In the genomic region with DNA sequence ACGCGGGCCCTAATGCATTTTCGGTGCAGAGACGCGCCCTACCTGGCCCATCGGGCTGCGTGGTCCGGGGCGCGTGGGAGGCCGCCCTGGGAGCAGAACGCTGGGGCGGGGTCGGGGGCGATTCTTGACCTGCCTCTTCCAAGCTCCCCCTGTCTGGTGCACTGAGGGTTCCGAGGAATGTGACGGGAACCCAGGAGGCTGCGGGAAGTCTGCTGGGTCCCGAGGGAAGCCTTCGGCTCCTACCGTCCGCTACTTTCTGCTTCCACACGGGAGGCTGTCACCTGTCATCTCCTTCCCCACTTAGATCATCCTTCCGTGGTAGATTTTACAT, we compare ENCODE assay signal across 8 cellular contexts. TPM values are rescaled to one million over a fixed set of nuclear protein-coding genes. Genes with fewer than 3 reads are reported as not detected.
DNase-seq lines count a peak whose midpoint lies in the region; ATAC-seq, FAIRE-seq and TF ChIP-seq lines count a peak whose summit lies in the region.

No MANE protein-coding gene starts in this region.

- CTCF ChIA-PET in T-cell (lab: Charles Lee) = interaction anchor here (0.8 to 1.6 kb wide), 7 partner anchors 9 to 1133 kb away, joined by 3 to 16 read pairs (median 4); a partner anchor contains a TSS

- H3K9me3 Mint-ChIP-seq in T-cell (no peaks in the 10 kb centered on the region), glutamatergic neuron (ENCODE audit: unreplicated experiment) (peaks cover 5% of the 10 kb centered on the region)

- no peak for FAIRE-seq in GM12891 (lab: Jason Lieb, UNC)

- peak overlapping the region in 1 of 2 donors; percentile 72 for H3K27ac Mint-ChIP-seq in T-cell
- H3K27ac Mint-ChIP-seq in glutamatergic neuron (ENCODE audit: unreplicated experiment) = no peak overlapping the region

- peaks cover 13 to 25% (median 22%) of the 10 kb centered on the region in 3 donors for H3K4me1 Mint-ChIP-seq in T-cell
- no peaks in the 10 kb centered on the region for H3K4me1 Mint-ChIP-seq in glutamatergic neuron (ENCODE audit: low read depth, unreplicated experiment)

- TF ChIP-seq CTCF in 22Rv1 (IDR thresholded peaks at IDR 0.05) = no peak
- TF ChIP-seq CTCF in glutamatergic neuron (IDR thresholded peaks at IDR 0.05; ENCODE audit: partially characterized antibody, unreplicated experiment) = no peak

- H3K4me3 ChIP-seq in rectal smooth muscle tissue (ENCODE audit: low read length) = peak overlapping the region; percentile 77

- no peak for DNase-seq in T-cell
- DNase-seq in glutamatergic neuron = no peak
- DNase-seq in RPMI8226 = no peak
- no peak for DNase-seq in GM12891 (ENCODE audit: insufficient read length, low spot score)
- no peak for DNase-seq in stimulated activated CD4-positive, alpha-beta T cell treated with anti-CD3 and anti-CD28 coated beads, Interleukin-12 subunit alpha, Interleukin-12 subunit beta, amount 100 ng/mL, for 4 hours

- H3K9ac ChIP-seq in rectal smooth muscle tissue (ENCODE audit: low read length) = peak overlapping the region; percentile 49

- peaks cover 6% of the 10 kb centered on the region for H3K4me1 ChIP-seq in rectal smooth muscle tissue (ENCODE audit: control insufficient read depth, insufficient read depth, low read length)

- ATAC-seq in GM21515 (IDR thresholded peaks at IDR 0.05; ENCODE audit: unreplicated experiment) (peak; percentile 19), T-cell (replicated peaks in 1 of 4) (no peak)

- H3K4me3 Mint-ChIP-seq in T-cell (peak overlapping the region; percentile 85 to 95 (median 90)), glutamatergic neuron (ENCODE audit: unreplicated experiment) (peak overlapping the region; percentile 99)

- no peak for TF ChIP-seq POLR2A in GM12891 (IDR thresholded peaks at IDR 0.05; ENCODE audit: low read depth, low read length)

- H3K36me3 ChIP-seq in rectal smooth muscle tissue (ENCODE audit: control insufficient read depth, insufficient read depth, low read length) = no peaks in the 10 kb centered on the region

- H3K27ac ChIP-seq in 22Rv1 (peak overlapping the region; percentile 70), rectal smooth muscle tissue (ENCODE audit: low read depth, low read length) (no peak overlapping the region)

- H3K27me3 ChIP-seq in rectal smooth muscle tissue (ENCODE audit: control insufficient read depth, insufficient read depth, low read length) = no peaks in the 10 kb centered on the region

- POLR2A ChIA-PET in T-cell (lab: Charles Lee) = interaction anchor here (0.7 to 1.2 kb wide), 3 partner anchors 61 to 188 kb away, joined by 4 to 11 read pairs (median 10); a partner anchor contains a TSS

- H3K27me3 Mint-ChIP-seq in T-cell (no peaks in the 10 kb centered on the region), glutamatergic neuron (ENCODE audit: unreplicated experiment) (no peaks in the 10 kb centered on the region)

- H3K36me3 Mint-ChIP-seq in T-cell = no peaks in the 10 kb centered on the region
- H3K36me3 Mint-ChIP-seq in glutamatergic neuron (ENCODE audit: unreplicated experiment) = no peaks in the 10 kb centered on the region

TF ChIP-seq in GM12891, 5 proteins besides CTCF, POLR2A, EP300 and RAD21:
- TF ChIP-seq POLR2AphosphoS5 (IDR thresholded peaks at IDR 0.05; ENCODE audit: low read depth, low read length) (no peak), POU2F2 (IDR thresholded peaks at IDR 0.05; ENCODE audit: low read depth, low read length) (no peak), PAX5 (IDR thresholded peaks at IDR 0.05; ENCODE audit: insufficient read depth, low read length, severe bottlenecking) (no peak), SPI1 (IDR thresholded peaks at IDR 0.05; ENCODE audit: low read depth, low read length) (no peak), TAF1 (IDR thresholded peaks at IDR 0.05; ENCODE audit: low read depth, low read length) (no peak)

RNA-seq across cellular contexts. Expression of a gene that starts 0.8 kb away (rescaled TPM):
- total RNA-seq in T-cell = 1 to 10 TPM; 1.6 to 4.7 (median 3.2) TPM
- total RNA-seq in glutamatergic neuron (ENCODE audit: unreplicated experiment) = 8.3 TPM
- 6.4 TPM for polyA plus RNA-seq in GM12891 (2012; ENCODE audit: low read depth, missing spikeins)

RNA-seq across cellular contexts. Expression of a gene that starts 59.9 kb away (rescaled TPM):
- total RNA-seq in T-cell (10 to 100 TPM; 20.5 to 27.8 (median 23.4) TPM), glutamatergic neuron (ENCODE audit: unreplicated experiment) (43.1 TPM)
- 16.2 TPM for polyA plus RNA-seq in GM12891 (2012; ENCODE audit: low read depth, missing spikeins)
